Comparison of ENCODE assay signal across 20 cellular contexts in genomic region chr20:49393803-49394202, GRCh38.
"Had no signal": no experiment of that assay in that cellular context is flagged by ENCODE, and none has a peak within 500 bp of the region (broad histone marks: within the 10 kb centered on the region; RNA-seq: fewer than 3 reads in every experiment).

No MANE protein-coding gene starts in this region.

- H3K27me3 ChIP-seq: neural progenitor cell, suprapubic skin had no signal

- DNase-seq: dermis blood vessel endothelial cell; effector memory CD4-positive, alpha-beta T cell; head of caudate nucleus; kidney; mesenchymal stem cell; mucosa of descending colon; naive thymus-derived CD4-positive, alpha-beta T cell; small intestine; stimulated activated CD4-positive, alpha-beta T cell treated with anti-CD3 and anti-CD28 coated beads, Interleukin-15, amount 100 ng/mL, for 24 hours; stimulated activated CD4-positive, alpha-beta T cell treated with anti-CD3 and anti-CD28 coated beads, Interleukin-2, amount 100 ng/mL, for 48 hours; stimulated activated CD8-positive, alpha-beta memory T cell treated with anti-CD3 and anti-CD28 coated beads, Interleukin-4, amount 100 ng/mL, for 48 hours; stimulated activated naive CD4-positive, alpha-beta T cell; stimulated activated naive CD8-positive, alpha-beta T cell treated with anti-CD3 and anti-CD28 coated beads, Interleukin-15, amount 100 ng/mL, for 72 hours had no signal

- H3K27ac ChIP-seq: neural progenitor cell had no signal

- FAIRE-seq: endothelial cell of umbilical vein, frontal cortex, kidney, small intestine had no signal

- H3K4me1 ChIP-seq: neural progenitor cell, prostate gland had no signal

- H3K9me3 ChIP-seq: mucosa of descending colon, prostate gland, suprapubic skin had no signal

- ATAC-seq: left lobe of liver; mucosa of descending colon; naive thymus-derived CD4-positive, alpha-beta T cell; stimulated activated naive CD8-positive, alpha-beta T cell treated with anti-CD3 and anti-CD28 coated beads, Interleukin-15, amount 100 ng/mL, for 72 hours had no signal

- H3K4me2 ChIP-seq: neural progenitor cell had no signal

- H3K4me3 ChIP-seq: coronary artery, mucosa of descending colon, neural progenitor cell, prostate gland, suprapubic skin had no signal

- H3K36me3 ChIP-seq: neural progenitor cell, prostate gland, suprapubic skin had no signal

- H2AFZ ChIP-seq: neural progenitor cell had no signal

- H3K9ac ChIP-seq: neural progenitor cell had no signal
